ENCODE assay signal across 22 cellular contexts in genomic region chr11:117868088-117868487, GRCh38. TPM values are rescaled to one million over a fixed set of nuclear protein-coding genes. Genes with fewer than 3 reads are reported as not detected.
DNase-seq lines count a peak whose midpoint lies in the region; ATAC-seq, FAIRE-seq and TF ChIP-seq lines count a peak whose summit lies in the region.
"Had no signal": no experiment of that assay in that cellular context is flagged by ENCODE, and none has a peak within 500 bp of the region (broad histone marks: within the 10 kb centered on the region; RNA-seq: fewer than 3 reads in every experiment).

No MANE protein-coding gene starts in this region.

- H3K36me3 Mint-ChIP-seq in MCF 10A (ENCODE audit: insufficient read depth, unreplicated experiment) (no peaks in the 10 kb centered on the region), neural progenitor cell (peaks cover 18% of the 10 kb centered on the region)

- no peaks in the 10 kb centered on the region for H3K9me1 ChIP-seq in K562 (ENCODE audit: control insufficient read depth, insufficient read depth, low read length)

- H3K79me2 ChIP-seq in K562 (ENCODE audit: control insufficient read depth, insufficient read depth, low read length) (no peaks in the 10 kb centered on the region), neural progenitor cell (ENCODE audit: low read depth) (peaks cover 100% of the 10 kb centered on the region)

- no peak for DNase-seq in breast epithelium (ENCODE audit: low spot score in 2 of 2)
- no peak for DNase-seq in MCF 10A (ENCODE audit: unreplicated experiment)
- DNase-seq in K562 (ENCODE audit: extremely low read depth in 1 of 4, low spot score in 3 of 4): no peak
- DNase-seq in neural progenitor cell (ENCODE audit: low spot score): no peak
- no peak for DNase-seq in SW 1271 (lab: John Stamatoyannopoulos, UW)
- no peak for DNase-seq in NCI-H1436 (lab: John Stamatoyannopoulos, UW)
- DNase-seq: Caco-2; CD4-positive, alpha-beta T cell; EL; GM23248; NCI-H1694 treated with DMSO at 0.1 percent for 48 hours; NCI-H2227 treated with DMSO at 0.1 percent for 48 hours; NCI-H524; NCI-H82; PC-3; RPMI8226; SHP77 treated with DMSO at 0.1 percent for 48 hours had no signal

- no peak overlapping the region for H3K4me3 ChIP-seq in breast epithelium
- H3K4me3 ChIP-seq in K562: no peak overlapping the region
- H3K4me3 ChIP-seq in neural progenitor cell: no peak overlapping the region
- H3K4me3 ChIP-seq: A549, GM12878, GM23248 had no signal

- H3K27me3 ChIP-seq in breast epithelium (no peaks in the 10 kb centered on the region), K562 (ENCODE audit: control insufficient read depth in 2 of 2, insufficient read depth in 2 of 2, low read length in 2 of 2) (peaks cover 40 to 73% of the 10 kb centered on the region in 2 experiments), neural progenitor cell (no peaks in the 10 kb centered on the region)

- H3K4me1 Mint-ChIP-seq in MCF 10A (ENCODE audit: insufficient read depth, unreplicated experiment) (no peaks in the 10 kb centered on the region), neural progenitor cell (peaks cover 39% of the 10 kb centered on the region)

- H3K27me3 Mint-ChIP-seq in MCF 10A (ENCODE audit: insufficient read depth, unreplicated experiment) (peaks cover 52% of the 10 kb centered on the region), neural progenitor cell (ENCODE audit: insufficient read depth, low read depth) (peaks cover 7% of the 10 kb centered on the region)

- POLR2A ChIA-PET in MCF 10A (lab: Yijun Ruan, JAX) (no interaction called here), K562 (lab: Yijun Ruan, JAX) (no interaction called here)

- no peak for TF ChIP-seq EP300 in K562 (IDR thresholded peaks at IDR 0.05; ENCODE audit: low read length)

- H4K20me1 ChIP-seq in K562 (replicated peaks; ENCODE audit: control insufficient read depth, insufficient read depth, low read length) (no peaks in the 10 kb centered on the region; the same call in 1 of the 2 replicates), neural progenitor cell (ENCODE audit: low read depth) (peaks cover 99% of the 10 kb centered on the region)

- H2AFZ ChIP-seq in K562 (ENCODE audit: low read depth, low read length) (no peak overlapping the region), neural progenitor cell (replicated peaks) (no peak overlapping the region)
- H2AFZ ChIP-seq: GM23248 had no signal

- CTCF ChIA-PET in MCF 10A (lab: Yijun Ruan, JAX): interaction anchor here (1.5 kb wide), 1 partner anchor 24 kb away, joined by 4 read pairs; no protein-coding TSS in a partner anchor
- CTCF ChIA-PET in K562 (lab: Yijun Ruan, JAX; ENCODE audit: low intra/inter-chr PET ratio): no interaction called here

- ATAC-seq in K562 (no peak), HG02623 (IDR thresholded peaks at IDR 0.05; ENCODE audit: unreplicated experiment) (no peak)
- ATAC-seq: A549, GM12878, HCT116, PC-3 had no signal

- TF ChIP-seq RAD21 in K562 (CRISPR knock-in tag; conservative IDR thresholded peaks at IDR 0.05 in 1 of 2, IDR thresholded peaks at IDR 0.05 in 1 of 2): no peak

- H3K4me3 Mint-ChIP-seq in MCF 10A (ENCODE audit: unreplicated experiment): no peak overlapping the region
- H3K4me3 Mint-ChIP-seq in neural progenitor cell: no peak overlapping the region
- H3K4me3 Mint-ChIP-seq: CD4-positive, alpha-beta T cell had no signal

- intact Hi-C loops in breast epithelium (cut with DNase I; ENCODE audit: low total_unique reads): no loop called here
- intact Hi-C loops in MCF 10A (cut with micrococcal nuclease): no loop called here
- intact Hi-C loops in K562 (cut with micrococcal nuclease): no loop called here

- H3K9ac ChIP-seq in K562 (ENCODE audit: insufficient read depth in 1 of 2, low read depth in 2 of 2, low read length in 2 of 2) (no peak overlapping the region), neural progenitor cell (no peak overlapping the region)
- H3K9ac ChIP-seq: GM23248 had no signal

- no peaks in the 10 kb centered on the region for H3F3A ChIP-seq in neural progenitor cell (ENCODE audit: low read depth)

- H3K9me3 Mint-ChIP-seq in MCF 10A (ENCODE audit: unreplicated experiment): no peaks in the 10 kb centered on the region
- H3K9me3 Mint-ChIP-seq in neural progenitor cell: no peaks in the 10 kb centered on the region
- H3K9me3 Mint-ChIP-seq: CD4-positive, alpha-beta T cell had no signal

- in situ Hi-C loops in K562 (cut with MboI): no loop called here

- no peak for FAIRE-seq in K562 (lab: Jason Lieb, UNC)
- FAIRE-seq: A549, GM12878 had no signal

- no TSS peak for BruUV-seq in MCF 10A (replicated peaks; lab: Mats Ljungman, UMichigan)
- BruUV-seq in K562 (replicated peaks; lab: Mats Ljungman, UMichigan): no TSS peak

- H3K27ac ChIP-seq in breast epithelium: peak overlapping the region; percentile 7 to 25
- H3K27ac ChIP-seq in K562 (ENCODE audit: extremely low read depth, low read depth, low read length): no peak overlapping the region
- H3K27ac ChIP-seq in neural progenitor cell: no peak overlapping the region
- H3K27ac ChIP-seq: A549, GM23248 had no signal

- H3K36me3 ChIP-seq in breast epithelium: no peaks in the 10 kb centered on the region
- H3K36me3 ChIP-seq in K562 (ENCODE audit: control insufficient read depth, insufficient read depth, low read length): no peaks in the 10 kb centered on the region
- no peaks in the 10 kb centered on the region for H3K36me3 ChIP-seq in neural progenitor cell

- TF ChIP-seq CTCF in breast epithelium (IDR thresholded peaks at IDR 0.05) (no peak), MCF 10A (IDR thresholded peaks at IDR 0.05; ENCODE audit: unreplicated experiment) (no peak), K562 (IDR thresholded peaks at IDR 0.05 in 2 of 3, conservative IDR thresholded peaks at IDR 0.05 in 1 of 3; ENCODE audit: insufficient read depth in 2 of 3, low read depth in 1 of 3, low read length in 3 of 3) (no peak), neural progenitor cell (IDR thresholded peaks at IDR 0.05) (no peak)

- TF ChIP-seq POLR2A in breast epithelium (IDR thresholded peaks at IDR 0.05) (no peak), K562 (conservative IDR thresholded peaks at IDR 0.05) (no peak)

- peaks cover 0 to 4% of the 10 kb centered on the region in 2 donors for H3K4me1 ChIP-seq in breast epithelium
- no peaks in the 10 kb centered on the region for H3K4me1 ChIP-seq in K562 (replicated peaks in 1 of 2; ENCODE audit: control insufficient read depth in 2 of 2, insufficient read depth in 2 of 2, low read length in 2 of 2)
- H3K4me1 ChIP-seq in neural progenitor cell: peaks cover 32% of the 10 kb centered on the region
- H3K4me1 ChIP-seq: A549, Caco-2 had no signal

- H3K27ac Mint-ChIP-seq in MCF 10A (ENCODE audit: low read depth, unreplicated experiment) (no peak overlapping the region), neural progenitor cell (no peak overlapping the region)
- H3K27ac Mint-ChIP-seq: CD4-positive, alpha-beta T cell had no signal

- H3K9me3 ChIP-seq in breast epithelium: no peaks in the 10 kb centered on the region
- no peaks in the 10 kb centered on the region for H3K9me3 ChIP-seq in K562 (replicated peaks; ENCODE audit: control insufficient read depth, insufficient read depth, low read depth, low read length)
- no peaks in the 10 kb centered on the region for H3K9me3 ChIP-seq in neural progenitor cell (ENCODE audit: low read depth)
- H3K9me3 ChIP-seq: A549, Caco-2 had no signal

- no peak overlapping the region for H3K4me2 ChIP-seq in K562 (ENCODE audit: insufficient read depth, low read length)
- H3K4me2 ChIP-seq in neural progenitor cell: peak overlapping the region; percentile 22
- H3K4me2 ChIP-seq: A549 had no signal

- under 1% methylated on average over 11 of the region's 11 CpGs for WGBS in K562 (ENCODE audit: insufficient coverage, low coverage, missing lambda C conversion rate)

RNA-seq across cellular contexts. Expression of gene FXYD6, which starts 8.4 kb away (rescaled TPM):
- total RNA-seq in breast epithelium: 10 to 100 TPM; 16.0 to 25.0 (median 20.3) TPM
- not detected in 2 replicates for total RNA-seq in MCF 10A (2022)
- not detected in 2 replicates for total RNA-seq in K562 (2011; cell fraction: chromatin; rRNA removed; ENCODE audit: low replicate concordance)
- not detected in 2 replicates for total RNA-seq in K562 (2011; cell fraction: nucleolus; rRNA removed)
- total RNA-seq in K562 (2011; cell fraction: nucleoplasm; rRNA removed): not detected in 2 replicates
- not detected in 2 replicates for total RNA-seq in K562 (2014; rRNA removed)
- total RNA-seq in K562 (2014; rRNA removed; fragmentation: Illumina TruSeq; extraction: Trizol): not detected in 2 replicates
- not detected in 2 replicates for total RNA-seq in K562 (2015; rRNA removed; fragmentation: Illumina TruSeq; extraction: Trizol)
- 0.27 and 0.35 TPM in 2 replicates for total RNA-seq in K562 (2021)
- not detected in 2 replicates for polyA plus RNA-seq in K562 (2011; rRNA removed)
- polyA plus RNA-seq in K562 (2011; cell fraction: cytosol; rRNA removed): 0.06 TPM in 1 of 2 replicates, not detected in the other
- 0.11 TPM in 1 of 2 replicates, not detected in the other for polyA plus RNA-seq in K562 (2011; cell fraction: nucleus; rRNA removed)
- 0.07 and 0.14 TPM in 2 replicates for polyA plus RNA-seq in K562 (2012)
- polyA plus RNA-seq in K562 (2014; fragmentation: Illumina TruSeq; extraction: Trizol): not detected in 2 replicates
- not detected for polyA plus RNA-seq in K562 (2014; fragmentation: Nextera tagmentation; extraction: Ambion mirVana)
- polyA plus RNA-seq in K562 (2014; rRNA removed): 0.07 TPM in 1 of 2 replicates, not detected in the other
- 0.18 TPM in 1 of 2 replicates, not detected in the other for polyA minus RNA-seq in K562 (2011; rRNA and poly(A)+ RNA removed)
- not detected in 2 replicates for polyA minus RNA-seq in K562 (2011; cell fraction: cytosol; rRNA and poly(A)+ RNA removed)
- not detected in 2 replicates for polyA minus RNA-seq in K562 (2011; cell fraction: nucleus; rRNA and poly(A)+ RNA removed)
- total RNA-seq in neural progenitor cell (ENCODE audit: low replicate concordance): 95.6 and 123 TPM in 2 replicates
- total RNA-seq: CD4-positive, alpha-beta T cell; GM23248; PC-3 had no signal
- polyA plus RNA-seq: BJ, GM23248 had no signal

RNA-seq across cellular contexts. Expression of gene FXYD2, which starts 43.5 kb away (rescaled TPM):
- total RNA-seq in breast epithelium: 1 to 10 TPM in 2 of 3 donors, under 1 TPM in 1; 0.66 to 2.0 (median 1.3) TPM
- not detected in 2 replicates for total RNA-seq in MCF 10A (2022)
- total RNA-seq in K562 (2011; cell fraction: chromatin; rRNA removed; ENCODE audit: low replicate concordance): not detected in 2 replicates
- not detected in 2 replicates for total RNA-seq in K562 (2011; cell fraction: nucleolus; rRNA removed)
- total RNA-seq in K562 (2011; cell fraction: nucleoplasm; rRNA removed): not detected in 2 replicates
- not detected in 2 replicates for total RNA-seq in K562 (2014; rRNA removed)
- total RNA-seq in K562 (2014; rRNA removed; fragmentation: Illumina TruSeq; extraction: Trizol): not detected in 2 replicates
- not detected in 2 replicates for total RNA-seq in K562 (2015; rRNA removed; fragmentation: Illumina TruSeq; extraction: Trizol)
- 0.29 TPM in 1 of 2 replicates, not detected in the other for total RNA-seq in K562 (2021)
- not detected in 2 replicates for polyA plus RNA-seq in K562 (2011; rRNA removed)
- not detected in 2 replicates for polyA plus RNA-seq in K562 (2011; cell fraction: cytosol; rRNA removed)
- not detected in 2 replicates for polyA plus RNA-seq in K562 (2011; cell fraction: nucleus; rRNA removed)
- not detected in 2 replicates for polyA plus RNA-seq in K562 (2012)
- not detected in 2 replicates for polyA plus RNA-seq in K562 (2014; fragmentation: Illumina TruSeq; extraction: Trizol)
- not detected for polyA plus RNA-seq in K562 (2014; fragmentation: Nextera tagmentation; extraction: Ambion mirVana)
- not detected in 2 replicates for polyA plus RNA-seq in K562 (2014; rRNA removed)
- not detected in 2 replicates for polyA minus RNA-seq in K562 (2011; rRNA and poly(A)+ RNA removed)
- polyA minus RNA-seq in K562 (2011; cell fraction: cytosol; rRNA and poly(A)+ RNA removed): not detected in 2 replicates
- not detected in 2 replicates for polyA minus RNA-seq in K562 (2011; cell fraction: nucleus; rRNA and poly(A)+ RNA removed)
- 1.7 and 1.9 TPM in 2 replicates for total RNA-seq in neural progenitor cell (ENCODE audit: low replicate concordance)
- total RNA-seq: GM23248, PC-3 had no signal
- polyA plus RNA-seq: BJ, GM23248 had no signal

Comparison
In these comparisons a context has a peak if more than half of its experiments do, and no peak if none do; other contexts are left out.
1. RNA of gene FXYD6, which starts 8.4 kb away (total RNA-seq): 95.6 to 123 TPM in neural progenitor cell and 16.0 to 25.0 TPM in breast epithelium; 0.27 to 0.35 TPM in K562 and not detected in MCF 10A; every median in the first group is over 10 times any median in the second.
2. H3K27ac ChIP-seq: peak in breast epithelium (2 of 2); none in K562 (single experiment) and neural progenitor cell (single experiment).